8 cellular contexts compared by ENCODE assay signal in genomic region chr12:131894313-131894860, GRCh38. TPM values are rescaled to one million over a fixed set of nuclear protein-coding genes. Genes with fewer than 3 reads are reported as not detected.
DNase-seq lines count a peak whose midpoint lies in the region; ATAC-seq and TF ChIP-seq lines count a peak whose summit lies in the region.

TSS of gene ULK1 (plus strand) at chr12:131894622. CDS start at chr12:131895002, 380 bp downstream.

- intact Hi-C loops in PC-9 (cut with micrococcal nuclease; ENCODE audit: unreplicated experiment): no loop called here

- H3K9me3 ChIP-seq in PC-9 (ENCODE audit: insufficient read depth, low read depth) (no peaks in the 10 kb centered on the region), muscle layer of duodenum (ENCODE audit: control insufficient read depth in 1 of 2, low read length in 2 of 2) (no peaks in the 10 kb centered on the region)

- POLR2A ChIA-PET in PC-9 (lab: Charles Lee; ENCODE audit: unreplicated experiment): no interaction called here

- peaks cover 17% of the 10 kb centered on the region for H3K4me1 Mint-ChIP-seq in activated T-cell treated with anti-CD3 and anti-CD28 coated beads, Interleukin-2, amount 50 U/mL, for 24 hours (ENCODE audit: low read depth)

- no peaks in the 10 kb centered on the region for H3K27me3 ChIP-seq in PC-9 (ENCODE audit: insufficient read depth, low read depth)
- no peaks in the 10 kb centered on the region for H3K27me3 ChIP-seq in muscle layer of duodenum (ENCODE audit: low read depth, low read length)

- H3K27ac ChIP-seq in PC-9 (peak within 1 kb of the TSS; percentile 86; the same call in 1 of the 2 replicates), muscle layer of duodenum (ENCODE audit: low read length) (peak within 1 kb of the TSS; percentile 72)

- no TSS peak for BruUV-seq in PC-9 (replicated peaks; lab: Mats Ljungman, UMichigan)

- H3K4me3 Mint-ChIP-seq in activated T-cell treated with anti-CD3 and anti-CD28 coated beads, Interleukin-2, amount 50 U/mL, for 24 hours: peak within 1 kb of the TSS; percentile 81

- no peak within 1 kb of the TSS for H2AFZ ChIP-seq in PC-9

- peak; percentile 53 for DNase-seq in DMS79 (lab: John Stamatoyannopoulos, UW)
- DNase-seq in KG1 (lab: John Stamatoyannopoulos, UW): peak; percentile 49
- DNase-seq in PC-9: peak; percentile 62 to 93
- DNase-seq in activated T-cell treated with anti-CD3 and anti-CD28 coated beads, Interleukin-2, amount 50 U/mL, for 24 hours: peak; percentile 97
- DNase-seq in stimulated activated CD8-positive, alpha-beta memory T cell treated with anti-CD3 and anti-CD28 coated beads, Interleukin-7, amount 100 ng/mL, for 24 hours (ENCODE audit: low read depth): peak; percentile 87

- no peaks in the 10 kb centered on the region for H3K9me2 ChIP-seq in PC-9 (ENCODE audit: insufficient read depth)

- peak; percentile 77 for ATAC-seq in GM21737 (IDR thresholded peaks at IDR 0.05; ENCODE audit: unreplicated experiment)
- peak; percentile 84 for ATAC-seq in esophagus mucosa

- peaks cover 28% of the 10 kb centered on the region for H3K79me2 ChIP-seq in PC-9 (ENCODE audit: low read depth)

- CTCF ChIA-PET in PC-9 (lab: Charles Lee): no interaction called here

- peaks cover 30% of the 10 kb centered on the region; the same call in 1 of the 2 replicates for H3F3A ChIP-seq in PC-9 (ENCODE audit: insufficient read depth, low read depth)

- H3K4me3 ChIP-seq in PC-9 (peak within 1 kb of the TSS; percentile 94), muscle layer of duodenum (ENCODE audit: low read depth in 1 of 2, low read length in 2 of 2) (peak within 1 kb of the TSS; percentile 67 to 85)

- no peaks in the 10 kb centered on the region for H4K20me1 ChIP-seq in PC-9 (ENCODE audit: insufficient read depth)

- no peak for TF ChIP-seq CTCF in PC-9 (conservative IDR thresholded peaks at IDR 0.05)

- no peaks in the 10 kb centered on the region for H3K27me3 Mint-ChIP-seq in activated T-cell treated with anti-CD3 and anti-CD28 coated beads, Interleukin-2, amount 50 U/mL, for 24 hours

- peak within 1 kb of the TSS; percentile 83 for H3K27ac Mint-ChIP-seq in activated T-cell treated with anti-CD3 and anti-CD28 coated beads, Interleukin-2, amount 50 U/mL, for 24 hours

- no peaks in the 10 kb centered on the region for H3K9me3 Mint-ChIP-seq in activated T-cell treated with anti-CD3 and anti-CD28 coated beads, Interleukin-2, amount 50 U/mL, for 24 hours

- H3K4me1 ChIP-seq in PC-9 (replicated peaks; ENCODE audit: insufficient read depth) (peaks cover 14% of the 10 kb centered on the region), muscle layer of duodenum (ENCODE audit: control insufficient read depth in 1 of 2, insufficient read depth in 2 of 2, low read length in 2 of 2) (peaks cover 10 to 23% of the 10 kb centered on the region in 2 donors)

- H3K36me3 ChIP-seq in PC-9 (ENCODE audit: low read depth) (peaks cover 4% of the 10 kb centered on the region; the same call in 1 of the 2 replicates), muscle layer of duodenum (ENCODE audit: control insufficient read depth in 1 of 2, insufficient read depth in 2 of 2, low read length in 2 of 2) (peaks cover 0 to 4% of the 10 kb centered on the region in 2 donors)

- H3K4me2 ChIP-seq in PC-9: peak within 1 kb of the TSS; percentile 92

- peaks cover 5% of the 10 kb centered on the region for H3K36me3 Mint-ChIP-seq in activated T-cell treated with anti-CD3 and anti-CD28 coated beads, Interleukin-2, amount 50 U/mL, for 24 hours (ENCODE audit: low read depth)

RNA-seq across cellular contexts. Expression of gene ULK1, which starts in this region (rescaled TPM):
- total RNA-seq in PC-9 (2021) (50.8 and 70.5 TPM in 2 replicates), esophagus mucosa (12.8 TPM)

Comparison
In these comparisons a context has a peak if more than half of its experiments do, and no peak if none do; other contexts are left out.
1. Peak in every context shown above with its lines: DNase-seq, ATAC-seq, H3K4me3 ChIP-seq and H3K27ac ChIP-seq.